In genomic region chr20:36471885-36472642, GRCh38 we compare ENCODE assay signal across 8 cellular contexts.
DNase-seq lines count a peak whose midpoint lies in the region; ATAC-seq and TF ChIP-seq lines count a peak whose summit lies in the region.

No MANE protein-coding gene starts in this region.

- intact Hi-C loops in activated CD4-positive, alpha-beta T cell treated with anti-CD3 and anti-CD28 coated beads for 36 hours (cut with DNase I, micrococcal nuclease): no loop called here
- intact Hi-C loops in left lung (cut with DNase I) (no loop called here), mucosa of descending colon (cut with DNase I, micrococcal nuclease) (no loop called here)

- H3K4me3 Mint-ChIP-seq in activated CD4-positive, alpha-beta T cell treated with anti-CD3 and anti-CD28 coated beads for 36 hours: peak overlapping the region; percentile 61
- H3K4me3 Mint-ChIP-seq in activated T-helper 17 cell treated with anti-CD3 and anti-CD28 coated beads, Interleukin-2, amount 50 U/mL, for 72 hours: peak overlapping the region; percentile 68

- H3K27me3 Mint-ChIP-seq in activated CD4-positive, alpha-beta T cell treated with anti-CD3 and anti-CD28 coated beads for 36 hours: no peaks in the 10 kb centered on the region
- no peaks in the 10 kb centered on the region for H3K27me3 Mint-ChIP-seq in activated T-helper 17 cell treated with anti-CD3 and anti-CD28 coated beads, Interleukin-2, amount 50 U/mL, for 72 hours

- peak overlapping the region; percentile 79 for H3K27ac Mint-ChIP-seq in activated CD4-positive, alpha-beta T cell treated with anti-CD3 and anti-CD28 coated beads for 36 hours
- peak overlapping the region; percentile 83 for H3K27ac Mint-ChIP-seq in activated T-helper 17 cell treated with anti-CD3 and anti-CD28 coated beads, Interleukin-2, amount 50 U/mL, for 72 hours

- H3K4me3 ChIP-seq in left lung (no peak overlapping the region), suprapubic skin (peak overlapping the region; percentile 30), mucosa of descending colon (no peak overlapping the region)

- no peak for DNase-seq in activated CD4-positive, alpha-beta T cell treated with anti-CD3 and anti-CD28 coated beads for 36 hours
- DNase-seq in activated CD4-positive, alpha-beta T cell treated with anti-CD3 and anti-CD28 coated beads for 4 hours: no peak
- DNase-seq in left lung (no peak), suprapubic skin (ENCODE audit: low spot score in 2 of 2) (no peak), mucosa of descending colon (no peak), iPS-NIHi11 (ENCODE audit: low spot score) (no peak)

- H3K4me1 Mint-ChIP-seq in activated CD4-positive, alpha-beta T cell treated with anti-CD3 and anti-CD28 coated beads for 36 hours: peaks cover 45% of the 10 kb centered on the region
- peaks cover 28% of the 10 kb centered on the region for H3K4me1 Mint-ChIP-seq in activated T-helper 17 cell treated with anti-CD3 and anti-CD28 coated beads, Interleukin-2, amount 50 U/mL, for 72 hours

- H3K9me3 Mint-ChIP-seq in activated CD4-positive, alpha-beta T cell treated with anti-CD3 and anti-CD28 coated beads for 36 hours (ENCODE audit: low read depth): no peaks in the 10 kb centered on the region
- H3K9me3 Mint-ChIP-seq in activated T-helper 17 cell treated with anti-CD3 and anti-CD28 coated beads, Interleukin-2, amount 50 U/mL, for 72 hours: no peaks in the 10 kb centered on the region

- CTCF ChIA-PET in activated CD4-positive, alpha-beta T cell treated with anti-CD3 and anti-CD28 coated beads for 36 hours (lab: Charles Lee): interaction anchor here (1.1 to 1.6 kb wide), 2 partner anchors 8 to 127 kb away, joined by 3 to 4 read pairs; no protein-coding TSS in a partner anchor

- no peaks in the 10 kb centered on the region for H3K36me3 Mint-ChIP-seq in activated CD4-positive, alpha-beta T cell treated with anti-CD3 and anti-CD28 coated beads for 36 hours (ENCODE audit: low read depth)
- peaks cover 14% of the 10 kb centered on the region for H3K36me3 Mint-ChIP-seq in activated T-helper 17 cell treated with anti-CD3 and anti-CD28 coated beads, Interleukin-2, amount 50 U/mL, for 72 hours (ENCODE audit: low read depth)

- H3K27me3 ChIP-seq in left lung: no peaks in the 10 kb centered on the region
- no peaks in the 10 kb centered on the region for H3K27me3 ChIP-seq in suprapubic skin

- H3K27ac ChIP-seq in left lung (peak overlapping the region; percentile 44 to 72), suprapubic skin (peak overlapping the region; percentile 77)

- 64% methylated on average over 9 of the region's 9 CpGs for WGBS in suprapubic skin

- H3K4me1 ChIP-seq in left lung: peaks cover 47 to 85% of the 10 kb centered on the region in 2 donors
- peaks cover 75% of the 10 kb centered on the region for H3K4me1 ChIP-seq in suprapubic skin
- H3K4me1 ChIP-seq in mucosa of descending colon (ENCODE audit: low read depth): peaks cover 54% of the 10 kb centered on the region

- H3K36me3 ChIP-seq in left lung (no peaks in the 10 kb centered on the region), suprapubic skin (peaks cover under 1% of the 10 kb centered on the region), mucosa of descending colon (ENCODE audit: low read depth) (no peaks in the 10 kb centered on the region)

- POLR2A ChIA-PET in activated CD4-positive, alpha-beta T cell treated with anti-CD3 and anti-CD28 coated beads for 36 hours (lab: Charles Lee): interaction anchor here (0.6 to 0.7 kb wide), 5 partner anchors 105 to 1768 kb away, joined by 3 to 5 read pairs (median 3); partner anchors contain the start of gene AAR2

- TF ChIP-seq EP300 in suprapubic skin (IDR thresholded peaks at IDR 0.05): no peak

- TF ChIP-seq CTCF in left lung (IDR thresholded peaks at IDR 0.05) (no peak), suprapubic skin (IDR thresholded peaks at IDR 0.05) (no peak), mucosa of descending colon (IDR thresholded peaks at IDR 0.05) (no peak)

- peak; percentile 34 for ATAC-seq in activated CD4-positive, alpha-beta T cell treated with anti-CD3 and anti-CD28 coated beads for 36 hours
- no peak for ATAC-seq in activated T-helper 17 cell treated with anti-CD3 and anti-CD28 coated beads, Interleukin-2, amount 50 U/mL, for 72 hours (replicated peaks)
- ATAC-seq in left lung: no peak
- no peak for ATAC-seq in mucosa of descending colon
- no peak for ATAC-seq in GM18502 (IDR thresholded peaks at IDR 0.05; ENCODE audit: poor library complexity, unreplicated experiment)

- TF ChIP-seq POLR2A in suprapubic skin (IDR thresholded peaks at IDR 0.05): no peak

- H3K9me3 ChIP-seq in left lung (no peaks in the 10 kb centered on the region), suprapubic skin (no peaks in the 10 kb centered on the region), mucosa of descending colon (no peaks in the 10 kb centered on the region)
